Comparison of ENCODE assay signal across 8 cellular contexts in genomic region chr5:83474170-83474796, GRCh38. TPM values are rescaled to one million over a fixed set of nuclear protein-coding genes. Genes with fewer than 3 reads are reported as not detected.
DNase-seq lines count a peak whose midpoint lies in the region; ATAC-seq and TF ChIP-seq lines count a peak whose summit lies in the region.

No MANE protein-coding gene starts in this region.

- TF ChIP-seq CTCF in brain microvascular endothelial cell (IDR thresholded peaks at IDR 0.05; ENCODE audit: low read depth, low read length, missing control alignments): no peak

- H3K36me3 ChIP-seq in ES-I3 (ENCODE audit: insufficient read depth, low read length): no peaks in the 10 kb centered on the region
- H3K36me3 ChIP-seq in brain microvascular endothelial cell (replicated peaks): peaks cover 25% of the 10 kb centered on the region

- peak overlapping the region; percentile 94 for H3K27ac ChIP-seq in brain microvascular endothelial cell

- ATAC-seq in GM21515 (IDR thresholded peaks at IDR 0.05; ENCODE audit: unreplicated experiment): peak; percentile 48

- H3K9ac ChIP-seq in ES-I3 (ENCODE audit: low read depth, low read length): peak overlapping the region; percentile 74

- peaks cover 19% of the 10 kb centered on the region; the same call in 1 of the 2 replicates for H3K4me1 ChIP-seq in ES-I3 (ENCODE audit: insufficient read depth, low read length)

- peak; percentile 58 for DNase-seq in HuH-7.5 (ENCODE audit: low spot score)
- peak; percentile 87 to 94 for DNase-seq in SHP77 (lab: John Stamatoyannopoulos, UW)
- DNase-seq in brain microvascular endothelial cell: peak; percentile 90
- DNase-seq in renal cortical epithelial cell (ENCODE audit: low read depth): peak; percentile 81
- DNase-seq in dermis blood vessel endothelial cell: no peak

- in situ Hi-C loops in brain microvascular endothelial cell (cut with HindIII; ENCODE audit: low pct_ligation_motif_present, low sequenced_read_pairs): no loop called here

- H3K4me3 ChIP-seq in brain microvascular endothelial cell (ENCODE audit: low read depth, low read length) (peak overlapping the region; percentile 96), iPS-11a (ENCODE audit: low read depth, low read length) (peak overlapping the region; percentile 92)

- H3K9me3 ChIP-seq in ES-I3 (ENCODE audit: control insufficient read depth, insufficient read depth, low read length): no peaks in the 10 kb centered on the region

- H3K27me3 ChIP-seq in brain microvascular endothelial cell (replicated peaks): no peaks in the 10 kb centered on the region

RNA-seq across cellular contexts. Expression of gene VCAN, which starts 2.7 kb away (rescaled TPM):
- total RNA-seq in renal cortical epithelial cell: 269 and 2,590 TPM in 2 replicates
- total RNA-seq in dermis blood vessel endothelial cell: 5.7 and 11.9 TPM in 2 replicates

Comparison
In these comparisons a context has a peak if more than half of its experiments do, and no peak if none do; other contexts are left out.
1. RNA of gene VCAN, which starts 2.7 kb away (total RNA-seq): 269 to 2,590 TPM in renal cortical epithelial cell; 5.7 to 11.9 TPM in dermis blood vessel endothelial cell; every median in the first group is over 10 times any median in the second.